ENCODE assay signal across 1 cellular context in genomic region chr4:186248643-186249042, GRCh38.
A peak's percentile ranks its signal among the peaks of the same experiment; 100 is the strongest.
TF ChIP-seq lines count a peak whose summit lies in the region.

No MANE protein-coding gene starts in this region.

TF ChIP-seq in H1, 55 proteins besides CTCF, POLR2A, EP300 and RAD21:
- TF ChIP-seq POU5F1 (IDR thresholded peaks at IDR 0.05; ENCODE audit: low read depth, low read length): peak; percentile 91
- peak in 1 of 2 experiments; percentile 43; a peak in 1 of 4 replicates for TF ChIP-seq HDAC2 (IDR thresholded peaks at IDR 0.05; ENCODE audit: borderline replicate concordance in 1 of 2, low read depth in 2 of 2, low read length in 2 of 2)
- peak; percentile 33; the same call in 1 of the 2 replicates for TF ChIP-seq TBP (IDR thresholded peaks at IDR 0.05; ENCODE audit: low read depth, low read length)
- no peak for TF ChIP-seq SAP30 (IDR thresholded peaks at IDR 0.05; ENCODE audit: insufficient read depth, insufficient replicate concordance, low read length)
- TF ChIP-seq MAFK (IDR thresholded peaks at IDR 0.05; ENCODE audit: low read depth, low read length): no peak
- TF ChIP-seq NANOG (IDR thresholded peaks at IDR 0.05; ENCODE audit: insufficient read depth, low read depth, low read length, poor library complexity, severe bottlenecking): peak; percentile 55
- 0 out of 2 replicates have a peak, but pooled peaks have one; percentile 19 for TF ChIP-seq TAF1 (IDR thresholded peaks at IDR 0.05; ENCODE audit: low read depth, low read length)
- TF ChIP-seq FOSL1 (IDR thresholded peaks at IDR 0.05; ENCODE audit: insufficient read depth, low read depth, low read length): no peak
- TF ChIP-seq JUND (IDR thresholded peaks at IDR 0.05; ENCODE audit: low read length): peak; percentile 4; the same call in 1 of the 2 replicates
- TF ChIP-seq SP1 (IDR thresholded peaks at IDR 0.05; ENCODE audit: low read depth, low read length): peak; percentile 79
- TF ChIP-seq MAX (IDR thresholded peaks at IDR 0.05): no peak
- peak; percentile 97 for TF ChIP-seq CHD7 (IDR thresholded peaks at IDR 0.05; ENCODE audit: insufficient replicate concordance, low read length)
- peak in 1 of 2 experiments; percentile 90 for TF ChIP-seq BCL11A (IDR thresholded peaks at IDR 0.05; ENCODE audit: low read depth in 2 of 2, low read length in 2 of 2)
- TF ChIP-seq TEAD4 (IDR thresholded peaks at IDR 0.05; ENCODE audit: low read depth, low read length): no peak
- TF ChIP-seq E2F6 (IDR thresholded peaks at IDR 0.05): no peak
